Comparison of ENCODE assay signal across 8 cellular contexts in genomic region chr17:37742114-37742761, GRCh38. TPM values are rescaled to one million over a fixed set of nuclear protein-coding genes. Genes with fewer than 3 reads are reported as not detected.
A peak's percentile ranks its signal among the peaks of the same experiment; 100 is the strongest.
DNase-seq lines count a peak whose midpoint lies in the region; ATAC-seq and TF ChIP-seq lines count a peak whose summit lies in the region.

No MANE protein-coding gene starts in this region.

- peak; percentile 60 for DNase-seq in activated CD8-positive, alpha-beta memory T cell treated with anti-CD3 and anti-CD28 coated beads for 24 hours
- DNase-seq in activated CD8-positive, alpha-beta memory T cell treated with anti-CD3 and anti-CD28 coated beads, Interleukin-2, amount 50 U/mL, for 4 hours, result no peak
- DNase-seq in activated CD4-positive, alpha-beta memory T cell treated with anti-CD3 and anti-CD28 coated beads for 36 hours, result peak; percentile 17
- peak; percentile 37 for DNase-seq in stomach
- no peak for DNase-seq in NCI-H128 (lab: John Stamatoyannopoulos, UW; ENCODE audit: unreplicated experiment)
- no peak for DNase-seq in A172 (ENCODE audit: low spot score)

- H3K27ac Mint-ChIP-seq in activated CD4-positive, alpha-beta memory T cell treated with anti-CD3 and anti-CD28 coated beads for 36 hours, result no peak overlapping the region

- intact Hi-C loops in activated CD4-positive, alpha-beta memory T cell treated with anti-CD3 and anti-CD28 coated beads for 36 hours (cut with micrococcal nuclease), result loop anchor here (5.0 to 10.0 kb wide), 3 partner anchors 40 to 797 kb away; partner anchors contain the start of gene AATF
- intact Hi-C loops in stomach (cut with DNase I; ENCODE audit: low total_unique reads), result no loop called here

- H3K4me1 Mint-ChIP-seq in activated CD4-positive, alpha-beta memory T cell treated with anti-CD3 and anti-CD28 coated beads for 36 hours (ENCODE audit: low read depth), result peaks cover 19% of the 10 kb centered on the region

- no peak for TF ChIP-seq EP300 in stomach (IDR thresholded peaks at IDR 0.05)

- no peak for TF ChIP-seq POLR2A in stomach (IDR thresholded peaks at IDR 0.05)

- H3K4me3 ChIP-seq in iPS-18a (ENCODE audit: low read length) (peak overlapping the region; percentile 59), stomach (peak overlapping the region; percentile 45 to 54 (median 48))

- peak overlapping the region; percentile 43 for H3K4me3 Mint-ChIP-seq in activated CD4-positive, alpha-beta memory T cell treated with anti-CD3 and anti-CD28 coated beads for 36 hours

- peaks cover 63% of the 10 kb centered on the region for H3K27me3 Mint-ChIP-seq in activated CD4-positive, alpha-beta memory T cell treated with anti-CD3 and anti-CD28 coated beads for 36 hours

- H3K9me3 Mint-ChIP-seq in activated CD4-positive, alpha-beta memory T cell treated with anti-CD3 and anti-CD28 coated beads for 36 hours, result no peaks in the 10 kb centered on the region

- no peak overlapping the region for H3K9ac ChIP-seq in iPS-18a (ENCODE audit: low read length)

- H3K27me3 ChIP-seq in iPS-18a (ENCODE audit: control insufficient read depth, insufficient read depth, low read length), result peaks cover 98% of the 10 kb centered on the region
- peaks cover 17 to 100% (median 59%) of the 10 kb centered on the region in 3 donors for H3K27me3 ChIP-seq in stomach

- 1 to 4% (median 2%) methylated on average over 42 to 52 of the region's 52 CpGs for WGBS in stomach, 5 donors

- CTCF ChIA-PET in activated CD4-positive, alpha-beta memory T cell treated with anti-CD3 and anti-CD28 coated beads for 36 hours (lab: Charles Lee), result no interaction called here

- no peak for ATAC-seq in HG03378 (IDR thresholded peaks at IDR 0.05; ENCODE audit: unreplicated experiment)

- POLR2A ChIA-PET in activated CD4-positive, alpha-beta memory T cell treated with anti-CD3 and anti-CD28 coated beads for 36 hours (lab: Charles Lee), result no interaction called here

- H3K27ac ChIP-seq in iPS-18a (ENCODE audit: low read length) (no peak overlapping the region), stomach (peak overlapping the region; percentile 87 to 93 (median 89))

- TF ChIP-seq CTCF in stomach (IDR thresholded peaks at IDR 0.05), result no peak

- H3K9me3 ChIP-seq in iPS-18a (ENCODE audit: control insufficient read depth, low read depth, low read length) (no peaks in the 10 kb centered on the region), stomach (no peaks in the 10 kb centered on the region)

- H3K4me1 ChIP-seq in iPS-18a (ENCODE audit: control insufficient read depth, low read depth, low read length), result peaks cover 14% of the 10 kb centered on the region
- peaks cover 34 to 57% (median 43%) of the 10 kb centered on the region in 4 donors for H3K4me1 ChIP-seq in stomach

- H3K36me3 Mint-ChIP-seq in activated CD4-positive, alpha-beta memory T cell treated with anti-CD3 and anti-CD28 coated beads for 36 hours, result no peaks in the 10 kb centered on the region

- H3K36me3 ChIP-seq in iPS-18a (ENCODE audit: control insufficient read depth, low read depth, low read length), result no peaks in the 10 kb centered on the region
- no peaks in the 10 kb centered on the region for H3K36me3 ChIP-seq in stomach

RNA-seq across cellular contexts. Expression of gene HNF1B, which starts 2.6 kb away (rescaled TPM):
- not detected for total RNA-seq in activated CD4-positive, alpha-beta memory T cell treated with anti-CD3 and anti-CD28 coated beads for 36 hours
- 10 to 100 TPM in 2 of 5 donors, 1 to 10 TPM in 2, under 1 TPM in 1; 0.58 to 19.2 (median 7.7) TPM for total RNA-seq in stomach
- 1 to 10 TPM; 4.4 to 7.3 (median 6.7) TPM for polyA plus RNA-seq in stomach
- not detected in 2 replicates for total RNA-seq in A172 (2014; rRNA removed; shearing (Covaris generic))

Comparison
In these comparisons a context has a peak if more than half of its experiments do, and no peak if none do; other contexts are left out.
1. DNase-seq: peak in activated CD8-positive, alpha-beta memory T cell treated with anti-CD3 and anti-CD28 coated beads for 24 hours (single experiment), activated CD4-positive, alpha-beta memory T cell treated with anti-CD3 and anti-CD28 coated beads for 36 hours (single experiment) and stomach (single experiment); none in activated CD8-positive, alpha-beta memory T cell treated with anti-CD3 and anti-CD28 coated beads, Interleukin-2, amount 50 U/mL, for 4 hours (single experiment), NCI-H128 (single experiment) and A172 (single experiment).